1 cellular context compared by ENCODE assay signal in genomic region chr15:48924528-48925393, GRCh38.
TF ChIP-seq lines count a peak whose summit lies in the region.

No MANE protein-coding gene starts in this region.

TF ChIP-seq in K562, 482 proteins besides CTCF, POLR2A, EP300 and RAD21:
- TF ChIP-seq WHSC1 (IDR thresholded peaks at IDR 0.05; ENCODE audit: low read length) (no peak), ADNP (tag; IDR thresholded peaks at IDR 0.05) (no peak), NFYB (IDR thresholded peaks at IDR 0.05; ENCODE audit: extremely low read depth, insufficient read length) (no peak), ZBTB33 (CRISPR knock-in tag; IDR thresholded peaks at IDR 0.05) (no peak), REST (CRISPR knock-in tag; IDR thresholded peaks at IDR 0.05; ENCODE audit: low read depth) (no peak), ZNF695 (CRISPR knock-in tag; IDR thresholded peaks at IDR 0.05) (no peak), THRAP3 (IDR thresholded peaks at IDR 0.05; ENCODE audit: borderline replicate concordance) (no peak), THRA (IDR thresholded peaks at IDR 0.05) (no peak), CHD2 (IDR thresholded peaks at IDR 0.05; ENCODE audit: low read depth, low read length) (no peak), NR2F6 (CRISPR knock-in tag; IDR thresholded peaks at IDR 0.05) (no peak)
- TF ChIP-seq, protein P1, sequence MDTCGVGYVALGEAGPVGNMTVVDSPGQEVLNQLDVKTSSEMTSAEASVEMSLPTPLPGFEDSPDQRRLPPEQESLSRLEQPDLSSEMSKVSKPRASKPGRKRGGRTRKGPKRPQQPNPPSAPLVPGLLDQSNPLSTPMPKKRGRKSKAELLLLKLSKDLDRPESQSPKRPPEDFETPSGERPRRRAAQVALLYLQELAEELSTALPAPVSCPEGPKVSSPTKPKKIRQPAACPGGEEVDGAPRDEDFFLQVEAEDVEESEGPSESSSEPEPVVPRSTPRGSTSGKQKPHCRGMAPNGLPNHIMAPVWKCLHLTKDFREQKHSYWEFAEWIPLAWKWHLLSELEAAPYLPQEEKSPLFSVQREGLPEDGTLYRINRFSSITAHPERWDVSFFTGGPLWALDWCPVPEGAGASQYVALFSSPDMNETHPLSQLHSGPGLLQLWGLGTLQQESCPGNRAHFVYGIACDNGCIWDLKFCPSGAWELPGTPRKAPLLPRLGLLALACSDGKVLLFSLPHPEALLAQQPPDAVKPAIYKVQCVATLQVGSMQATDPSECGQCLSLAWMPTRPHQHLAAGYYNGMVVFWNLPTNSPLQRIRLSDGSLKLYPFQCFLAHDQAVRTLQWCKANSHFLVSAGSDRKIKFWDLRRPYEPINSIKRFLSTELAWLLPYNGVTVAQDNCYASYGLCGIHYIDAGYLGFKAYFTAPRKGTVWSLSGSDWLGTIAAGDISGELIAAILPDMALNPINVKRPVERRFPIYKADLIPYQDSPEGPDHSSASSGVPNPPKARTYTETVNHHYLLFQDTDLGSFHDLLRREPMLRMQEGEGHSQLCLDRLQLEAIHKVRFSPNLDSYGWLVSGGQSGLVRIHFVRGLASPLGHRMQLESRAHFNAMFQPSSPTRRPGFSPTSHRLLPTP (IDR thresholded peaks at IDR 0.05; ENCODE audit: borderline replicate concordance, extremely low read depth, insufficient read length): no peak
